In genomic region chr1:25130895-25131294, GRCh38 we compare ENCODE assay signal across 33 cellular contexts.
"Had no signal": no experiment of that assay in that cellular context is flagged by ENCODE, and none has a peak within 500 bp of the region (broad histone marks: within the 10 kb centered on the region; RNA-seq: fewer than 3 reads in every experiment).

No MANE protein-coding gene starts in this region.

- H3K9me3 ChIP-seq: adrenal gland, body of pancreas, esophagus muscularis mucosa, gastrocnemius medialis, heart left ventricle had no signal

- H3K27me3 Mint-ChIP-seq: activated CD4-positive, alpha-beta memory T cell treated with anti-CD3 and anti-CD28 coated beads for 36 hours; activated CD4-positive, alpha-beta T cell treated with anti-CD3 and anti-CD28 coated beads for 36 hours; activated naive CD4-positive, alpha-beta T cell treated with anti-CD3 and anti-CD28 coated beads, Interleukin-2, amount 50 U/mL, for 24 hours; activated naive CD8-positive, alpha-beta T cell treated with anti-CD3 and anti-CD28 coated beads for 36 hours had no signal

- H3K4me1 Mint-ChIP-seq: activated CD4-positive, alpha-beta T cell treated with anti-CD3 and anti-CD28 coated beads, Interleukin-2, amount 10 ng/mL, durations not matched to agents 24 days and 14 days; activated naive CD4-positive, alpha-beta T cell treated with anti-CD3 and anti-CD28 coated beads, Interleukin-2, amount 50 U/mL, for 24 hours; activated T-helper 17 cell treated with anti-CD3 and anti-CD28 coated beads, Interleukin-2, amount 50 U/mL, for 72 hours; T-helper 17 cell had no signal

- ATAC-seq: activated CD4-positive, alpha-beta T cell treated with anti-CD3 and anti-CD28 coated beads for 36 hours; activated CD8-positive, alpha-beta T cell treated with anti-CD3 and anti-CD28 coated beads, Interleukin-2, amount 10 ng/mL, durations not matched to agents 7 days and 5 days; activated naive CD8-positive, alpha-beta T cell treated with anti-CD3 and anti-CD28 coated beads, Interleukin-2, amount 50 U/mL, for 24 hours; activated T-cell treated with anti-CD3 and anti-CD28 coated beads, Interleukin-2, amount 50 U/mL, for 4 hours; activated T-helper 17 cell treated with anti-CD3 and anti-CD28 coated beads, Interleukin-2, amount 50 U/mL, for 72 hours; body of pancreas; effector memory CD8-positive, alpha-beta T cell; foreskin keratinocyte; gastrocnemius medialis; heart left ventricle; T-helper 17 cell had no signal

- H3K4me1 ChIP-seq: adrenal gland, body of pancreas, esophagus muscularis mucosa, foreskin keratinocyte, gastrocnemius medialis, heart left ventricle had no signal

- H3K27ac ChIP-seq: adrenal gland, body of pancreas, esophagus muscularis mucosa, foreskin keratinocyte, gastrocnemius medialis, heart left ventricle had no signal

- H3K27me3 ChIP-seq: adrenal gland, body of pancreas, gastrocnemius medialis had no signal

- H3K27ac Mint-ChIP-seq: activated CD4-positive, alpha-beta memory T cell treated with anti-CD3 and anti-CD28 coated beads for 36 hours; activated CD4-positive, alpha-beta T cell treated with anti-CD3 and anti-CD28 coated beads for 36 hours; activated CD4-positive, alpha-beta T cell treated with anti-CD3 and anti-CD28 coated beads, Interleukin-2, amount 10 ng/mL, durations not matched to agents 24 days and 14 days; activated CD8-positive, alpha-beta T cell treated with anti-CD3 and anti-CD28 coated beads, Interleukin-2, amount 10 ng/mL, durations not matched to agents 7 days and 5 days; activated naive CD4-positive, alpha-beta T cell treated with anti-CD3 and anti-CD28 coated beads, Interleukin-2, amount 50 U/mL, for 24 hours; activated naive CD8-positive, alpha-beta T cell treated with anti-CD3 and anti-CD28 coated beads for 36 hours; activated naive CD8-positive, alpha-beta T cell treated with anti-CD3 and anti-CD28 coated beads, Interleukin-2, amount 50 U/mL, for 24 hours; activated T-helper 17 cell treated with anti-CD3 and anti-CD28 coated beads, Interleukin-2, amount 50 U/mL, for 72 hours; effector memory CD8-positive, alpha-beta T cell; T-helper 17 cell; T-helper 2 cell treated with Interferon-gamma antibody and Interleukin-4, amounts not matched to agents 5 μg/mL and 100 μg/mL, for 36 hours had no signal

- FAIRE-seq: colon had no signal

- H3K36me3 Mint-ChIP-seq: activated CD4-positive, alpha-beta memory T cell treated with anti-CD3 and anti-CD28 coated beads for 36 hours; activated naive CD4-positive, alpha-beta T cell treated with anti-CD3 and anti-CD28 coated beads, Interleukin-2, amount 50 U/mL, for 24 hours; activated naive CD8-positive, alpha-beta T cell treated with anti-CD3 and anti-CD28 coated beads for 36 hours had no signal

- H3K9me3 Mint-ChIP-seq: activated CD4-positive, alpha-beta memory T cell treated with anti-CD3 and anti-CD28 coated beads for 36 hours; activated CD4-positive, alpha-beta T cell treated with anti-CD3 and anti-CD28 coated beads, Interleukin-2, amount 10 ng/mL, durations not matched to agents 24 days and 14 days; activated naive CD4-positive, alpha-beta T cell treated with anti-CD3 and anti-CD28 coated beads, Interleukin-2, amount 50 U/mL, for 24 hours; activated naive CD8-positive, alpha-beta T cell treated with anti-CD3 and anti-CD28 coated beads, Interleukin-2, amount 50 U/mL, for 24 hours; activated T-cell treated with anti-CD3 and anti-CD28 coated beads, Interleukin-2, amount 50 U/mL, for 4 hours; activated T-helper 17 cell treated with anti-CD3 and anti-CD28 coated beads, Interleukin-2, amount 50 U/mL, for 72 hours; effector memory CD8-positive, alpha-beta T cell; T-helper 2 cell treated with Interferon-gamma antibody and Interleukin-4, amounts not matched to agents 5 μg/mL and 100 μg/mL, for 36 hours had no signal

- H3K36me3 ChIP-seq: adrenal gland, esophagus muscularis mucosa, gastrocnemius medialis, heart left ventricle had no signal

- DNase-seq: activated CD4-positive, alpha-beta memory T cell treated with anti-CD3 and anti-CD28 coated beads for 36 hours; activated CD4-positive, alpha-beta T cell treated with anti-CD3 and anti-CD28 coated beads for 36 hours; activated CD4-positive, alpha-beta T cell treated with anti-CD3 and anti-CD28 coated beads, Interleukin-2, amount 10 ng/mL, durations not matched to agents 24 days and 14 days; activated CD4-positive, CD25-positive, alpha-beta regulatory T cell; activated CD4-positive, CD25-positive, alpha-beta regulatory T cell treated with anti-CD3 and anti-CD28 coated beads, Interleukin-2, amount 50 U/mL, for 72 hours; activated CD8-positive, alpha-beta T cell treated with anti-CD3 and anti-CD28 coated beads, Interleukin-2, amount 10 ng/mL, durations not matched to agents 7 days and 5 days; activated effector memory CD4-positive, alpha-beta T cell treated with Interleukin-2 at 50 U/mL for 16 hours; activated gamma-delta T cell treated with Interleukin-2 at 50 U/mL for 16 hours; activated naive CD4-positive, alpha-beta T cell treated with Interleukin-2 at 50 U/mL for 16 hours; activated naive CD8-positive, alpha-beta T cell treated with anti-CD3 and anti-CD28 coated beads for 36 hours; activated naive CD8-positive, alpha-beta T cell treated with anti-CD3 and anti-CD28 coated beads, Interleukin-2, amount 50 U/mL, for 24 hours; activated T-cell treated with anti-CD3 and anti-CD28 coated beads, Interleukin-2, amount 50 U/mL, for 4 hours; amygdala; aorta; body of pancreas; caudate nucleus; cortex of kidney; dermis blood vessel endothelial cell; effector CD4-positive, alpha-beta T cell; effector memory CD8-positive, alpha-beta T cell; erythroblast; foreskin keratinocyte; gastrocnemius medialis; glutamatergic neuron; heart left ventricle; T-helper 17 cell; T1000 had no signal

- H3K4me3 ChIP-seq: adrenal gland, body of pancreas, esophagus muscularis mucosa, gastrocnemius medialis, heart left ventricle had no signal

- H3K4me3 Mint-ChIP-seq: activated CD4-positive, alpha-beta memory T cell treated with anti-CD3 and anti-CD28 coated beads for 36 hours; activated CD4-positive, alpha-beta T cell treated with anti-CD3 and anti-CD28 coated beads for 36 hours; activated CD4-positive, alpha-beta T cell treated with anti-CD3 and anti-CD28 coated beads, Interleukin-2, amount 10 ng/mL, durations not matched to agents 24 days and 14 days; activated CD8-positive, alpha-beta T cell treated with anti-CD3 and anti-CD28 coated beads, Interleukin-2, amount 10 ng/mL, durations not matched to agents 7 days and 5 days; activated naive CD4-positive, alpha-beta T cell treated with anti-CD3 and anti-CD28 coated beads, Interleukin-2, amount 50 U/mL, for 24 hours; activated naive CD8-positive, alpha-beta T cell treated with anti-CD3 and anti-CD28 coated beads for 36 hours; activated naive CD8-positive, alpha-beta T cell treated with anti-CD3 and anti-CD28 coated beads, Interleukin-2, amount 50 U/mL, for 24 hours; activated T-cell treated with anti-CD3 and anti-CD28 coated beads, Interleukin-2, amount 50 U/mL, for 4 hours; activated T-helper 17 cell treated with anti-CD3 and anti-CD28 coated beads, Interleukin-2, amount 50 U/mL, for 72 hours; effector memory CD8-positive, alpha-beta T cell; T-helper 17 cell; T-helper 2 cell treated with Interferon-gamma antibody and Interleukin-4, amounts not matched to agents 5 μg/mL and 100 μg/mL, for 36 hours had no signal
